Comparison of ENCODE assay signal across 9 cellular contexts in the genomic region with DNA sequence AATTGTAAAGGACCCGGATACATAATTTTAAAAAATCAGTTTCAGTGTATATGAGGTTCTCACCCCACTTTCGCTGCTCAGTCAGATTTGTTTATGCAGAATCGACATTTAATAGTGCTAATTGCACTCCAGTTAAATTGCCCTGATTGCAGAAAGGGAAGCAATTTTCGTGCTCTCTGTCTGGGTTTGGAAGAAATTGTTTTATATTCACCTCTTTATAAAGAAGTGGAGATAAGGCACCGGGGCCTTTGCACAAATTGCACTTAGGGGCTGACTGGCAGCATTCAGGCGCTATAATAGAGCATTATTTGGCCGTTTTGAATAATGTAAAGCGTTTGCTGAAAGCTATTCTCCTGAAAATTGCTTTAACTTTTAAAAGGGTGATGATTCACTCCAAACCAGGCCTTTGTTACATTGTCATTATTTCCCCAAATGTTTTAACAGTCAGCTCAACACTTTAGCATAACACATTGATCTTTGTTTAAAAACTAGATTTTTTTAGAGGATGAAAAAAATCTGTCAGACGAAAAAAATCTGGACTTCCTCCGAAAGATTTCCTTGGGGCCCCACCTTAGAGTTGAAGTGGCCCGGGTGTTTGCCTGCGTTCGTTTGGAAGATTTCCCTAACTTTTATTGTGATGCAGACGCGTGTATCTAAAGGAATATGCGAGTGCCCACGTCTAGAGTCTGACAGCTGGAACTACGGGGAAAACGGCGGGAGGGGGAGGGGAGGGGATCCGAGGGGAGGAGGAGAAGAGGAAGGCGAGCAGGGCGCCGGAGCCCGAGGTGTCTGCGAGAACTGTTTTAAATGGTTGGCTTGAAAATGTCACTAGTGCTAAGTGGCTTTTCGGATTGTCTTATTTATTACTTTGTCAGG. TPM values are rescaled to one million over a fixed set of nuclear protein-coding genes. Genes with fewer than 3 reads are reported as not detected.
A peak's percentile ranks its signal among the peaks of the same experiment; 100 is the strongest.
DNase-seq lines count a peak whose midpoint lies in the region; ATAC-seq and TF ChIP-seq lines count a peak whose summit lies in the region.
"Had no signal": no experiment of that assay in that cellular context is flagged by ENCODE, and none has a peak within 500 bp of the region (broad histone marks: within the 10 kb centered on the region; RNA-seq: fewer than 3 reads in every experiment).

No MANE protein-coding gene starts in this region.

- no peaks in the 10 kb centered on the region for H3K36me3 ChIP-seq in endodermal cell (ENCODE audit: control insufficient read depth, insufficient read depth, low read length)
- H3K36me3 ChIP-seq in colonic mucosa: no peaks in the 10 kb centered on the region

- H3K4me1 ChIP-seq in endodermal cell (ENCODE audit: control insufficient read depth, insufficient read depth, low read length): peaks cover 11% of the 10 kb centered on the region
- H3K4me1 ChIP-seq in colonic mucosa: peaks cover 30% of the 10 kb centered on the region

- H3K9me3 ChIP-seq in endodermal cell (ENCODE audit: control insufficient read depth, low read length): no peaks in the 10 kb centered on the region
- no peaks in the 10 kb centered on the region for H3K9me3 ChIP-seq in colonic mucosa

- H3K9ac ChIP-seq in endodermal cell (ENCODE audit: extremely low read depth, low read length, poor library complexity, severe bottlenecking) (no peak overlapping the region), colonic mucosa (ENCODE audit: low read depth in 2 of 2, low read length in 2 of 2) (no peak overlapping the region)

- H3K4me3 ChIP-seq in endodermal cell (ENCODE audit: low read length): peak overlapping the region; percentile 71
- H3K4me3 ChIP-seq in colonic mucosa: no peak overlapping the region

- DNase-seq in activated CD4-positive, alpha-beta T cell treated with anti-CD3 and anti-CD28 coated beads, Interleukin-2, amount 10 ng/mL, durations not matched to agents 7 days and 5 days: no peak
- DNase-seq in activated CD4-positive, alpha-beta T cell treated with anti-CD3 and anti-CD28 coated beads for 1 hour: no peak
- peak; percentile 81 for DNase-seq in NCI-H2227 treated with DMSO at 0.1 percent for 48 hours (lab: John Stamatoyannopoulos, UW)
- DNase-seq in endodermal cell: peak; percentile 76
- no peak for DNase-seq in stimulated activated effector memory CD8-positive, alpha-beta T cell treated with anti-CD3 and anti-CD28 coated beads, Interleukin-12 subunit alpha, Interleukin-12 subunit beta, amount 100 ng/mL, for 72 hours (ENCODE audit: low spot score in 2 of 2)
- no peak for DNase-seq in DMS114 treated with DMSO at 0.1 percent for 48 hours (lab: John Stamatoyannopoulos, UW; ENCODE audit: unreplicated experiment)
- DNase-seq in colonic mucosa: no peak
- DNase-seq: GDM1 had no signal

- peaks cover 39% of the 10 kb centered on the region for H3K4me1 Mint-ChIP-seq in activated CD4-positive, alpha-beta T cell treated with anti-CD3 and anti-CD28 coated beads, Interleukin-2, amount 10 ng/mL, durations not matched to agents 7 days and 5 days
- H3K4me1 Mint-ChIP-seq in endodermal cell: peaks cover 53% of the 10 kb centered on the region
- H3K4me1 Mint-ChIP-seq in stimulated activated effector memory CD8-positive, alpha-beta T cell treated with anti-CD3 and anti-CD28 coated beads, Interleukin-12 subunit alpha, Interleukin-12 subunit beta, amount 100 ng/mL, for 72 hours: peaks cover 53% of the 10 kb centered on the region

- POLR2A ChIA-PET in activated CD4-positive, alpha-beta T cell treated with anti-CD3 and anti-CD28 coated beads, Interleukin-2, amount 10 ng/mL, durations not matched to agents 7 days and 5 days (lab: Charles Lee): no interaction called here

- CTCF ChIA-PET in activated CD4-positive, alpha-beta T cell treated with anti-CD3 and anti-CD28 coated beads, Interleukin-2, amount 10 ng/mL, durations not matched to agents 7 days and 5 days (lab: Charles Lee): interaction anchor here (0.8 to 2.9 kb wide), 2 partner anchors 9 to 1807 kb away, joined by 3 to 13 read pairs; no protein-coding TSS in a partner anchor

- no peaks in the 10 kb centered on the region for H3K9me3 Mint-ChIP-seq in activated CD4-positive, alpha-beta T cell treated with anti-CD3 and anti-CD28 coated beads, Interleukin-2, amount 10 ng/mL, durations not matched to agents 7 days and 5 days
- H3K9me3 Mint-ChIP-seq in endodermal cell: no peaks in the 10 kb centered on the region
- no peaks in the 10 kb centered on the region for H3K9me3 Mint-ChIP-seq in stimulated activated effector memory CD8-positive, alpha-beta T cell treated with anti-CD3 and anti-CD28 coated beads, Interleukin-12 subunit alpha, Interleukin-12 subunit beta, amount 100 ng/mL, for 72 hours

- H3K27ac Mint-ChIP-seq in activated CD4-positive, alpha-beta T cell treated with anti-CD3 and anti-CD28 coated beads, Interleukin-2, amount 10 ng/mL, durations not matched to agents 7 days and 5 days: peak overlapping the region; percentile 58
- H3K27ac Mint-ChIP-seq in endodermal cell: no peak overlapping the region
- no peak overlapping the region for H3K27ac Mint-ChIP-seq in stimulated activated effector memory CD8-positive, alpha-beta T cell treated with anti-CD3 and anti-CD28 coated beads, Interleukin-12 subunit alpha, Interleukin-12 subunit beta, amount 100 ng/mL, for 72 hours

- peaks cover 99% of the 10 kb centered on the region for H3K27me3 ChIP-seq in endodermal cell (ENCODE audit: control insufficient read depth, insufficient read depth, low read length, poor library complexity, severe bottlenecking)
- H3K27me3 ChIP-seq in colonic mucosa: peaks cover 99% of the 10 kb centered on the region

- H3K27me3 Mint-ChIP-seq in activated CD4-positive, alpha-beta T cell treated with anti-CD3 and anti-CD28 coated beads, Interleukin-2, amount 10 ng/mL, durations not matched to agents 7 days and 5 days: peaks cover 85% of the 10 kb centered on the region
- peaks cover 96% of the 10 kb centered on the region for H3K27me3 Mint-ChIP-seq in endodermal cell (ENCODE audit: insufficient read depth)

- no peak overlapping the region for H3K27ac ChIP-seq in endodermal cell (ENCODE audit: low read depth, low read length)
- no peak overlapping the region for H3K27ac ChIP-seq in colonic mucosa

- ATAC-seq in stimulated activated effector memory CD8-positive, alpha-beta T cell treated with anti-CD3 and anti-CD28 coated beads, Interleukin-12 subunit alpha, Interleukin-12 subunit beta, amount 100 ng/mL, for 72 hours: no peak
- no peak for ATAC-seq in HG02884 (IDR thresholded peaks at IDR 0.05; ENCODE audit: unreplicated experiment)

- no peak overlapping the region for H3K4me3 Mint-ChIP-seq in activated CD4-positive, alpha-beta T cell treated with anti-CD3 and anti-CD28 coated beads, Interleukin-2, amount 10 ng/mL, durations not matched to agents 7 days and 5 days
- H3K4me3 Mint-ChIP-seq in endodermal cell: peak overlapping the region; percentile 46
- peak overlapping the region; percentile 68 for H3K4me3 Mint-ChIP-seq in stimulated activated effector memory CD8-positive, alpha-beta T cell treated with anti-CD3 and anti-CD28 coated beads, Interleukin-12 subunit alpha, Interleukin-12 subunit beta, amount 100 ng/mL, for 72 hours

- 1 to 3% methylated on average over 8 to 27 of the region's 27 CpGs for WGBS in endodermal cell (ENCODE audit: insufficient coverage in 1 of 2, insufficient read length in 1 of 2), 2 experiments

- TF ChIP-seq CTCF in endodermal cell (conservative IDR thresholded peaks at IDR 0.05) (no peak), colonic mucosa (IDR thresholded peaks at IDR 0.05) (no peak)

- H3K36me3 Mint-ChIP-seq in activated CD4-positive, alpha-beta T cell treated with anti-CD3 and anti-CD28 coated beads, Interleukin-2, amount 10 ng/mL, durations not matched to agents 7 days and 5 days (ENCODE audit: low read depth): peaks cover 3% of the 10 kb centered on the region
- H3K36me3 Mint-ChIP-seq in endodermal cell (ENCODE audit: low read depth): no peaks in the 10 kb centered on the region
- peaks cover 13% of the 10 kb centered on the region for H3K36me3 Mint-ChIP-seq in stimulated activated effector memory CD8-positive, alpha-beta T cell treated with anti-CD3 and anti-CD28 coated beads, Interleukin-12 subunit alpha, Interleukin-12 subunit beta, amount 100 ng/mL, for 72 hours

- intact Hi-C loops in colonic mucosa (cut with DNase I): loop anchor here (10.0 kb wide), 1 partner anchor 757 kb away; no protein-coding TSS in a partner anchor

RNA-seq across cellular contexts. Expression of gene SP9, which starts 2.8 kb away (rescaled TPM):
- not detected for total RNA-seq in activated CD4-positive, alpha-beta T cell treated with anti-CD3 and anti-CD28 coated beads, Interleukin-2, amount 10 ng/mL, durations not matched to agents 7 days and 5 days
- total RNA-seq in endodermal cell: not detected
- 2.8 TPM for polyA plus RNA-seq in endodermal cell (2013, experiment 1 of 2)
- 1.6 TPM for polyA plus RNA-seq in endodermal cell (2013, experiment 2 of 2)
- not detected for total RNA-seq in colonic mucosa

Comparison
In these comparisons a context has a peak if more than half of its experiments do, and no peak if none do; other contexts are left out.
1. DNase-seq: peak in NCI-H2227 treated with DMSO at 0.1 percent for 48 hours (single experiment) and endodermal cell (single experiment); none in activated CD4-positive, alpha-beta T cell treated with anti-CD3 and anti-CD28 coated beads, Interleukin-2, amount 10 ng/mL, durations not matched to agents 7 days and 5 days (single experiment), activated CD4-positive, alpha-beta T cell treated with anti-CD3 and anti-CD28 coated beads for 1 hour (single experiment), stimulated activated effector memory CD8-positive, alpha-beta T cell treated with anti-CD3 and anti-CD28 coated beads, Interleukin-12 subunit alpha, Interleukin-12 subunit beta, amount 100 ng/mL, for 72 hours (0 of 2), DMS114 treated with DMSO at 0.1 percent for 48 hours (single experiment) and colonic mucosa (single experiment).